In genomic region chr18:50281295-50281971, GRCh38 we compare ENCODE assay signal across 8 cellular contexts.
DNase-seq lines count a peak whose midpoint lies in the region; ATAC-seq and FAIRE-seq lines count a peak whose summit lies in the region.

Gene MBD1 (minus strand): TSS chr18:50281523. CDS start chr18:50279992, 1,531 bp downstream.

- H3K4me1 ChIP-seq in BLaER1: peaks cover 40% of the 10 kb centered on the region

- peaks cover 37% of the 10 kb centered on the region; the same call in 1 of the 2 replicates for H4K20me1 ChIP-seq in BLaER1

- H3K27ac ChIP-seq in BLaER1: peak within 1 kb of the TSS; percentile 91

- peak within 1 kb of the TSS; percentile 93 for H3K9ac ChIP-seq in BLaER1

- peak; percentile 10 for FAIRE-seq in colon (lab: Jason Lieb, UNC)

- H3K27me3 ChIP-seq in BLaER1: no peaks in the 10 kb centered on the region

- H3K4me2 ChIP-seq in BLaER1: peak within 1 kb of the TSS; percentile 97

- H3K36me3 ChIP-seq in BLaER1: peaks cover 73% of the 10 kb centered on the region

- no peaks in the 10 kb centered on the region for H3K9me3 ChIP-seq in BLaER1

- DNase-seq in GM19240 (ENCODE audit: insufficient read length, low spot score) (peak; percentile 96), NCI-H526 (lab: John Stamatoyannopoulos, UW) (peak; percentile 96 to 100), kidney tubule cell (ENCODE audit: low spot score) (peak; percentile 99)
- DNase-seq in activated CD4-positive, alpha-beta T cell treated with anti-CD3 and anti-CD28 coated beads for 48 hours: peak; percentile 97
- peak; percentile 87 to 96 (median 92) for DNase-seq in stimulated activated CD4-positive, alpha-beta T cell treated with anti-CD3 and anti-CD28 coated beads, Interleukin-1b, Interleukin-23, amount 100 ng/mL, for 24 hours (ENCODE audit: low read depth in 4 of 4, low spot score in 1 of 4)

- peak within 1 kb of the TSS; percentile 89 for H3K4me3 ChIP-seq in BLaER1

- ATAC-seq in HG03460 (IDR thresholded peaks at IDR 0.05; ENCODE audit: unreplicated experiment): peak; percentile 87

Comparison
In these comparisons a context has a peak if more than half of its experiments do, and no peak if none do; other contexts are left out.
1. Peak in every context shown above with its lines: DNase-seq, ATAC-seq, H3K4me3 ChIP-seq and H3K27ac ChIP-seq.